Comparison of ENCODE assay signal across 1 cellular context in genomic region chr7:132248841-132249590, GRCh38.
A peak's percentile ranks its signal among the peaks of the same experiment; 100 is the strongest.
TF ChIP-seq lines count a peak whose summit lies in the region.

No MANE protein-coding gene starts in this region.

TF ChIP-seq in HepG2, 621 proteins besides CTCF, POLR2A, EP300 and RAD21 (continued from another document):
- TF ChIP-seq NR2F6 (IDR thresholded peaks at IDR 0.05), result peak; percentile 43
- peak; percentile 67; the same call in 1 of the 2 replicates for TF ChIP-seq NR2F6 (CRISPR knock-in tag; IDR thresholded peaks at IDR 0.05)
- TF ChIP-seq ZNF629 (CRISPR knock-in tag; conservative IDR thresholded peaks at IDR 0.05), result 0 out of 2 replicates have a peak, but pooled peaks have one; percentile 20
- no peak for TF ChIP-seq ZNF720 (CRISPR knock-in tag; IDR thresholded peaks at IDR 0.05)
- TF ChIP-seq REST (IDR thresholded peaks at IDR 0.05; ENCODE audit: borderline replicate concordance in 1 of 2, low read depth in 1 of 2, low read length in 2 of 2), result no peak
- no peak for TF ChIP-seq ZNF549 (CRISPR knock-in tag; IDR thresholded peaks at IDR 0.05)
- peak; percentile 54 for TF ChIP-seq SALL1 (CRISPR knock-in tag; IDR thresholded peaks at IDR 0.05)
- TF ChIP-seq POLR2AphosphoS2 (IDR thresholded peaks at IDR 0.05; ENCODE audit: low read depth, low read length), result no peak
- no peak for TF ChIP-seq ELF4 (CRISPR knock-in tag; IDR thresholded peaks at IDR 0.05; ENCODE audit: borderline replicate concordance)
- no peak for TF ChIP-seq RARG (CRISPR knock-in tag; IDR thresholded peaks at IDR 0.05; ENCODE audit: low read depth)
- TF ChIP-seq ZNF451 (CRISPR knock-in tag; IDR thresholded peaks at IDR 0.05), result no peak
- TF ChIP-seq ZNF678 (CRISPR knock-in tag; IDR thresholded peaks at IDR 0.05), result no peak
- TF ChIP-seq ZKSCAN5 (CRISPR knock-in tag; IDR thresholded peaks at IDR 0.05), result no peak
- TF ChIP-seq ZNF12 (CRISPR knock-in tag; IDR thresholded peaks at IDR 0.05), result no peak
- no peak for TF ChIP-seq NFIB (CRISPR knock-in tag; IDR thresholded peaks at IDR 0.05; ENCODE audit: borderline replicate concordance)
- TF ChIP-seq ZNF276 (CRISPR knock-in tag; IDR thresholded peaks at IDR 0.05; ENCODE audit: low read depth), result no peak
- TF ChIP-seq NKX3-1 (CRISPR knock-in tag; IDR thresholded peaks at IDR 0.05), result no peak
- TF ChIP-seq TAF1 (CRISPR knock-in tag; IDR thresholded peaks at IDR 0.05), result no peak
- no peak for TF ChIP-seq HOXD1 (CRISPR knock-in tag; IDR thresholded peaks at IDR 0.05)
- TF ChIP-seq TBX2 (CRISPR knock-in tag; IDR thresholded peaks at IDR 0.05; ENCODE audit: borderline replicate concordance), result no peak
- no peak for TF ChIP-seq SOX6 (IDR thresholded peaks at IDR 0.05)
- TF ChIP-seq SOX6 (CRISPR knock-in tag; IDR thresholded peaks at IDR 0.05), result peak; percentile 27; the same call in 1 of the 2 replicates
- no peak for TF ChIP-seq ZNF749 (CRISPR knock-in tag; IDR thresholded peaks at IDR 0.05; ENCODE audit: borderline replicate concordance)
- no peak for TF ChIP-seq ZSCAN22 (CRISPR knock-in tag; IDR thresholded peaks at IDR 0.05)
- no peak for TF ChIP-seq NR3C1 (CRISPR knock-in tag; IDR thresholded peaks at IDR 0.05)
- TF ChIP-seq THRA (CRISPR knock-in tag; IDR thresholded peaks at IDR 0.05; ENCODE audit: borderline replicate concordance), result peak; percentile 66; the same call in 1 of the 2 replicates
- no peak for TF ChIP-seq ZNF558 (CRISPR knock-in tag; IDR thresholded peaks at IDR 0.05; ENCODE audit: borderline replicate concordance)
- TF ChIP-seq, protein P1, sequence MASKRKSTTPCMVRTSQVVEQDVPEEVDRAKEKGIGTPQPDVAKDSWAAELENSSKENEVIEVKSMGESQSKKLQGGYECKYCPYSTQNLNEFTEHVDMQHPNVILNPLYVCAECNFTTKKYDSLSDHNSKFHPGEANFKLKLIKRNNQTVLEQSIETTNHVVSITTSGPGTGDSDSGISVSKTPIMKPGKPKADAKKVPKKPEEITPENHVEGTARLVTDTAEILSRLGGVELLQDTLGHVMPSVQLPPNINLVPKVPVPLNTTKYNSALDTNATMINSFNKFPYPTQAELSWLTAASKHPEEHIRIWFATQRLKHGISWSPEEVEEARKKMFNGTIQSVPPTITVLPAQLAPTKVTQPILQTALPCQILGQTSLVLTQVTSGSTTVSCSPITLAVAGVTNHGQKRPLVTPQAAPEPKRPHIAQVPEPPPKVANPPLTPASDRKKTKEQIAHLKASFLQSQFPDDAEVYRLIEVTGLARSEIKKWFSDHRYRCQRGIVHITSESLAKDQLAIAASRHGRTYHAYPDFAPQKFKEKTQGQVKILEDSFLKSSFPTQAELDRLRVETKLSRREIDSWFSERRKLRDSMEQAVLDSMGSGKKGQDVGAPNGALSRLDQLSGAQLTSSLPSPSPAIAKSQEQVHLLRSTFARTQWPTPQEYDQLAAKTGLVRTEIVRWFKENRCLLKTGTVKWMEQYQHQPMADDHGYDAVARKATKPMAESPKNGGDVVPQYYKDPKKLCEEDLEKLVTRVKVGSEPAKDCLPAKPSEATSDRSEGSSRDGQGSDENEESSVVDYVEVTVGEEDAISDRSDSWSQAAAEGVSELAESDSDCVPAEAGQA (IDR thresholded peaks at IDR 0.05; ENCODE audit: low read depth), result no peak
- TF ChIP-seq, protein P1 (CRISPR knock-in tag; IDR thresholded peaks at IDR 0.05; ENCODE audit: borderline replicate concordance), result no peak
